ENCODE assay signal across 1 cellular context in the genomic region with DNA sequence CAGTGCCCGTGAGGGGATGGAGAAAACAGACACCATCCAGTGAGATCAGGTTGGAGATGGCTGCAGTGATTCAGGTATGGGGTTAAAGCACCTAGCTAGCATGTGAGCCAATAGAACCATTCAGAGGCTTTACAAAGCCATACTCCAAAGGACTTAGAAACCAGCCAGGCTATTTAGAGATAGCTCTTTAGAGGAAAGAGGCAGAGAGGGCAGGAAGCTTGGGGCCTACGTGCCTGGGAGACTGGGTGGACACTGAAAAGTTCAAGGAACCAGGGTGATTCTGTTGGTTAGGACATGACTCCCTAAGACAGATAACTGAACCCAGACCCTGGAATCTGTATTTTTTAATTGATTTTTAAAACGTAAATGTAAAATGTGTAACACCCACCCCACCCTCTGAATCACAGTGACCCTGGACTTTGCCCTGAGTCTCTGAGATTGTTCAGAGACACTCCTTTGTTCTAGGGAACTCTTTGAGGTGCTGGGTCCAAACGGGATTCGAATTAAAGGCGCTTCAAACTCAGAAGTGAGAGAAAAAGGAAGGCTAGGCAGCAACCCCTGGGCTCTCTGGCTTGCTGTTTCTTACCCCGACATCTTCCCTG.
TF ChIP-seq lines count a peak whose summit lies in the region.

No MANE protein-coding gene starts in this region.

TF ChIP-seq in GM23338, 12 proteins besides CTCF, POLR2A, EP300 and RAD21:
- TF ChIP-seq, protein P1, sequence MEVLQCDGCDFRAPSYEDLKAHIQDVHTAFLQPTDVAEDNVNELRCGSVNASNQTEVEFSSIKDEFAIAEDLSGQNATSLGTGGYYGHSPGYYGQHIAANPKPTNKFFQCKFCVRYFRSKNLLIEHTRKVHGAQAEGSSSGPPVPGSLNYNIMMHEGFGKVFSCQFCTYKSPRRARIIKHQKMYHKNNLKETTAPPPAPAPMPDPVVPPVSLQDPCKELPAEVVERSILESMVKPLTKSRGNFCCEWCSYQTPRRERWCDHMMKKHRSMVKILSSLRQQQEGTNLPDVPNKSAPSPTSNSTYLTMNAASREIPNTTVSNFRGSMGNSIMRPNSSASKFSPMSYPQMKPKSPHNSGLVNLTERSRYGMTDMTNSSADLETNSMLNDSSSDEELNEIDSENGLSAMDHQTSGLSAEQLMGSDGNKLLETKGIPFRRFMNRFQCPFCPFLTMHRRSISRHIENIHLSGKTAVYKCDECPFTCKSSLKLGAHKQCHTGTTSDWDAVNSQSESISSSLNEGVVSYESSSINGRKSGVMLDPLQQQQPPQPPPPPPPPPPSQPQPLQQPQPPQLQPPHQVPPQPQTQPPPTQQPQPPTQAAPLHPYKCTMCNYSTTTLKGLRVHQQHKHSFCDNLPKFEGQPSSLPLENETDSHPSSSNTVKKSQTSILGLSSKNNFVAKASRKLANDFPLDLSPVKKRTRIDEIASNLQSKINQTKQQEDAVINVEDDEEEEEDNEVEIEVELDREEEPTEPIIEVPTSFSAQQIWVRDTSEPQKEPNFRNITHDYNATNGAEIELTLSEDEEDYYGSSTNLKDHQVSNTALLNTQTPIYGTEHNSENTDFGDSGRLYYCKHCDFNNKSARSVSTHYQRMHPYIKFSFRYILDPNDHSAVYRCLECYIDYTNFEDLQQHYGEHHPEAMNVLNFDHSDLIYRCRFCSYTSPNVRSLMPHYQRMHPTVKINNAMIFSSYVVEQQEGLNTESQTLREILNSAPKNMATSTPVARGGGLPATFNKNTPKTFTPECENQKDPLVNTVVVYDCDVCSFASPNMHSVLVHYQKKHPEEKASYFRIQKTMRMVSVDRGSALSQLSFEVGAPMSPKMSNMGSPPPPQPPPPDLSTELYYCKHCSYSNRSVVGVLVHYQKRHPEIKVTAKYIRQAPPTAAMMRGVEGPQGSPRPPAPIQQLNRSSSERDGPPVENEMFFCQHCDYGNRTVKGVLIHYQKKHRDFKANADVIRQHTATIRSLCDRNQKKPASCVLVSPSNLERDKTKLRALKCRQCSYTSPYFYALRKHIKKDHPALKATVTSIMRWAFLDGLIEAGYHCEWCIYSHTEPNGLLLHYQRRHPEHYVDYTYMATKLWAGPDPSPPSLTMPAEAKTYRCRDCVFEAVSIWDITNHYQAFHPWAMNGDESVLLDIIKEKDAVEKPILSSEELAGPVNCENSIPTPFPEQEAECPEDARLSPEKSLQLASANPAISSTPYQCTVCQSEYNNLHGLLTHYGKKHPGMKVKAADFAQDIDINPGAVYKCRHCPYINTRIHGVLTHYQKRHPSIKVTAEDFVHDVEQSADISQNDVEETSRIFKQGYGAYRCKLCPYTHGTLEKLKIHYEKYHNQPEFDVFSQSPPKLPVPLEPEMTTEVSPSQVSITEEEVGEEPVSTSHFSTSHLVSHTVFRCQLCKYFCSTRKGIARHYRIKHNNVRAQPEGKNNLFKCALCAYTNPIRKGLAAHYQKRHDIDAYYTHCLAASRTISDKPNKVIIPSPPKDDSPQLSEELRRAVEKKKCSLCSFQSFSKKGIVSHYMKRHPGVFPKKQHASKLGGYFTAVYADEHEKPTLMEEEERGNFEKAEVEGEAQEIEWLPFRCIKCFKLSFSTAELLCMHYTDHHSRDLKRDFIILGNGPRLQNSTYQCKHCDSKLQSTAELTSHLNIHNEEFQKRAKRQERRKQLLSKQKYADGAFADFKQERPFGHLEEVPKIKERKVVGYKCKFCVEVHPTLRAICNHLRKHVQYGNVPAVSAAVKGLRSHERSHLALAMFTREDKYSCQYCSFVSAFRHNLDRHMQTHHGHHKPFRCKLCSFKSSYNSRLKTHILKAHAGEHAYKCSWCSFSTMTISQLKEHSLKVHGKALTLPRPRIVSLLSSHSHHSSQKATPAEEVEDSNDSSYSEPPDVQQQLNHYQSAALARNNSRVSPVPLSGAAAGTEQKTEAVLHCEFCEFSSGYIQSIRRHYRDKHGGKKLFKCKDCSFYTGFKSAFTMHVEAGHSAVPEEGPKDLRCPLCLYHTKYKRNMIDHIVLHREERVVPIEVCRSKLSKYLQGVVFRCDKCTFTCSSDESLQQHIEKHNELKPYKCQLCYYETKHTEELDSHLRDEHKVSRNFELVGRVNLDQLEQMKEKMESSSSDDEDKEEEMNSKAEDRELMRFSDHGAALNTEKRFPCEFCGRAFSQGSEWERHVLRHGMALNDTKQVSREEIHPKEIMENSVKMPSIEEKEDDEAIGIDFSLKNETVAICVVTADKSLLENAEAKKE (CRISPR knock-in tag; IDR thresholded peaks at IDR 0.05) = no peak
- TF ChIP-seq EZH2 (IDR thresholded peaks at IDR 0.05; ENCODE audit: low read depth, unreplicated experiment) = no peak
- TF ChIP-seq, protein P2, sequence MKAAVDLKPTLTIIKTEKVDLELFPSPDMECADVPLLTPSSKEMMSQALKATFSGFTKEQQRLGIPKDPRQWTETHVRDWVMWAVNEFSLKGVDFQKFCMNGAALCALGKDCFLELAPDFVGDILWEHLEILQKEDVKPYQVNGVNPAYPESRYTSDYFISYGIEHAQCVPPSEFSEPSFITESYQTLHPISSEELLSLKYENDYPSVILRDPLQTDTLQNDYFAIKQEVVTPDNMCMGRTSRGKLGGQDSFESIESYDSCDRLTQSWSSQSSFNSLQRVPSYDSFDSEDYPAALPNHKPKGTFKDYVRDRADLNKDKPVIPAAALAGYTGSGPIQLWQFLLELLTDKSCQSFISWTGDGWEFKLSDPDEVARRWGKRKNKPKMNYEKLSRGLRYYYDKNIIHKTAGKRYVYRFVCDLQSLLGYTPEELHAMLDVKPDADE (IDR thresholded peaks at IDR 0.05) = no peak
TF ChIP-seq in GM23338: peak in this region for 0.
